2 cellular contexts compared by ENCODE assay signal in genomic region chr12:46219892-46220655, GRCh38.
TF ChIP-seq lines count a peak whose summit lies in the region.

No MANE protein-coding gene starts in this region.

TF ChIP-seq in HepG2, 621 proteins besides CTCF, POLR2A, EP300 and RAD21:
- TF ChIP-seq FOSL2 (CRISPR knock-in tag; IDR thresholded peaks at IDR 0.05) (0 out of 2 replicates have a peak, but pooled peaks have one; percentile 38), HOXA5 (CRISPR knock-in tag; IDR thresholded peaks at IDR 0.05) (no peak), ZBTB33 (CRISPR knock-in tag; IDR thresholded peaks at IDR 0.05) (peak; percentile 91), REST (IDR thresholded peaks at IDR 0.05; ENCODE audit: borderline replicate concordance in 1 of 2, low read depth in 1 of 2, low read length in 2 of 2) (no peak)

TF ChIP-seq in endothelial cell of umbilical vein, 7 proteins besides CTCF, POLR2A, EP300 and RAD21:
- TF ChIP-seq MAX (IDR thresholded peaks at IDR 0.05; ENCODE audit: insufficient read depth, insufficient read length) (no peak), EZH2 (IDR thresholded peaks at IDR 0.05; ENCODE audit: borderline replicate concordance, low read depth, low read length, severe bottlenecking) (no peak), JUN (IDR thresholded peaks at IDR 0.05; ENCODE audit: borderline replicate concordance, insufficient read depth, insufficient read length, low read depth) (peak; percentile 97), GATA2 (IDR thresholded peaks at IDR 0.05; ENCODE audit: insufficient read depth, insufficient read length, low read depth, low read length) (peak; percentile 93), FOS (IDR thresholded peaks at IDR 0.05; ENCODE audit: borderline replicate concordance, insufficient read depth, low read length) (peak; percentile 57), POLR2AphosphoS5 (IDR thresholded peaks at IDR 0.05; ENCODE audit: insufficient read depth, low read depth, low read length) (peak; percentile 40), MYC (IDR thresholded peaks at IDR 0.05; ENCODE audit: low read depth, low read length) (no peak)
